In the genomic region with DNA sequence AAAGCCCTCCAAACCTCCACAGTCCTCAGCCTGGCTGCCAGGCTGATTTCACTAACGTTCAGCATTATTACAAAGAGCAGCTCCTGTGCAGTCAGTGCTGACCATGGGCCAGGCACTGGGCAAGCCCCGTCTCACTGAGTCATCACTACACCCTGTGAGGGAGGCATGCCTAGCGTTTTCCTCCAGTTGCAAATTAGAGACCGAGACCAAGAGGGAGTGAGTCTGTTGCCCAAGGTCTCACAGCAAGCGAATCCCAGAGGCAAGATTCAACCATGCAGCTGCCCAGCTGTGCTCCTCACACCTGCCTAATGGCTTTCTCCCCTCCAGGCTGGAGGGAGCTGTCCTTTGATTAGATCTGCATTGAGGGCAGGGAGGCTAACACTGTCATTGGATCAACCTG, we compare ENCODE assay signal across 15 cellular contexts.
DNase-seq lines count a peak whose midpoint lies in the region; ATAC-seq and TF ChIP-seq lines count a peak whose summit lies in the region.
"Had no signal": no experiment of that assay in that cellular context is flagged by ENCODE, and none has a peak within 500 bp of the region (broad histone marks: within the 10 kb centered on the region; RNA-seq: fewer than 3 reads in every experiment).

No MANE protein-coding gene starts in this region.

- no peak overlapping the region for H3K27ac ChIP-seq in brain microvascular endothelial cell
- H3K27ac ChIP-seq: C4-2B, HL-60 had no signal

- H3K36me3 Mint-ChIP-seq in T-cell = no peaks in the 10 kb centered on the region

- in situ Hi-C loops in brain microvascular endothelial cell (cut with HindIII; ENCODE audit: low pct_ligation_motif_present, low sequenced_read_pairs) = no loop called here

- no peak for ATAC-seq in GM21723 (IDR thresholded peaks at IDR 0.05; ENCODE audit: unreplicated experiment)
- ATAC-seq in T-cell (replicated peaks in 1 of 4) = no peak
- ATAC-seq: activated naive CD8-positive, alpha-beta T cell treated with anti-CD3 and anti-CD28 coated beads, Interleukin-2, amount 50 U/mL, for 24 hours had no signal

- no peak for TF ChIP-seq CTCF in brain microvascular endothelial cell (IDR thresholded peaks at IDR 0.05; ENCODE audit: low read depth, low read length, missing control alignments)

- peaks cover 0 to 7% (median 3%) of the 10 kb centered on the region in 3 donors for H3K9me3 Mint-ChIP-seq in T-cell
- H3K9me3 Mint-ChIP-seq: activated naive CD8-positive, alpha-beta T cell treated with anti-CD3 and anti-CD28 coated beads, Interleukin-2, amount 50 U/mL, for 24 hours had no signal

- CTCF ChIA-PET in T-cell (lab: Charles Lee) = no interaction called here

- no peaks in the 10 kb centered on the region for H3K4me1 Mint-ChIP-seq in T-cell
- H3K4me1 Mint-ChIP-seq: activated naive CD8-positive, alpha-beta T cell treated with anti-CD3 and anti-CD28 coated beads, Interleukin-2, amount 50 U/mL, for 24 hours had no signal

- H3K27ac Mint-ChIP-seq in T-cell = no peak overlapping the region
- H3K27ac Mint-ChIP-seq: activated naive CD8-positive, alpha-beta T cell treated with anti-CD3 and anti-CD28 coated beads, Interleukin-2, amount 50 U/mL, for 24 hours; progenitor cell of endocrine pancreas had no signal

- H3K27me3 Mint-ChIP-seq in T-cell = peaks cover 24 to 29% of the 10 kb centered on the region in 2 donors

- no peaks in the 10 kb centered on the region for H3K36me3 ChIP-seq in brain microvascular endothelial cell (replicated peaks)

- no peak overlapping the region for H3K4me3 Mint-ChIP-seq in T-cell
- H3K4me3 Mint-ChIP-seq: activated naive CD8-positive, alpha-beta T cell treated with anti-CD3 and anti-CD28 coated beads, Interleukin-2, amount 50 U/mL, for 24 hours had no signal

- DNase-seq in AG20443 (ENCODE audit: low spot score) (peak; percentile 79), HT1080 (ENCODE audit: low read depth) (peak; percentile 43), brain microvascular endothelial cell (peak; percentile 38), iris pigment epithelial cell (ENCODE audit: low read depth) (peak; percentile 70), NCI-H2081 treated with DMSO at 0.1 percent for 48 hours (lab: John Stamatoyannopoulos, UW) (no peak), T-cell (no peak), OCI-M2 (lab: John Stamatoyannopoulos, UW; ENCODE audit: unreplicated experiment) (no peak)
- DNase-seq: activated naive CD8-positive, alpha-beta T cell treated with anti-CD3 and anti-CD28 coated beads, Interleukin-2, amount 50 U/mL, for 24 hours; NCI-H345; stimulated activated CD4-positive, alpha-beta T cell treated with anti-CD3 and anti-CD28 coated beads, Interleukin-4, amount 100 ng/mL, for 1 hour; stimulated activated naive CD4-positive, alpha-beta T cell had no signal

- H3K4me3 ChIP-seq in brain microvascular endothelial cell (ENCODE audit: low read depth, low read length) = no peak overlapping the region

- POLR2A ChIA-PET in T-cell (lab: Charles Lee) = no interaction called here

- H3K27me3 ChIP-seq in brain microvascular endothelial cell (replicated peaks) = peaks cover 4% of the 10 kb centered on the region

Comparison
In these comparisons a context has a peak if more than half of its experiments do, and no peak if none do; other contexts are left out.
1. DNase-seq: peak in AG20443 (single experiment), HT1080 (single experiment), brain microvascular endothelial cell (single experiment) and iris pigment epithelial cell (single experiment); none in NCI-H2081 treated with DMSO at 0.1 percent for 48 hours (single experiment), T-cell (0 of 34) and OCI-M2 (single experiment).